In the genomic region with DNA sequence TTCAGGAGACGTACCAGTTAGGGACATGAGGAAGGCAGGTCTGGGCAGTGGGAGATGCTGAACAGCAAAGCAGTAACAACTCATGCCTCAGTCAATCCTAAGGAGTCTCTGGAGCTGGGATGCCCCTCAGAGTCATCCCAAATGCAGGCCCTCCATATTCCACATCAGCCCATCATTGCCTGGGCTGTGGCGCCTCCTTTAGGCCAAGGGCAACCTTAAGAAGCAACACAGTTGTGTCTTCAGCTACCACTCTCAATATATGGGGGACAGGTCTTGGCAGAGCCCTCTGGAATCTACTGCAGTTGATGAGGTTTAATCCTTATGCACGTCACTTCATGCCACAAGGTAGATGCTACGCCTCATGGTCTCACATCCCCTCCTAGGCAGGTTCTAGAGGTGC, we compare ENCODE assay signal across 18 cellular contexts.
DNase-seq lines count a peak whose midpoint lies in the region; ATAC-seq, FAIRE-seq and TF ChIP-seq lines count a peak whose summit lies in the region.
"Had no signal": no experiment of that assay in that cellular context is flagged by ENCODE, and none has a peak within 500 bp of the region (broad histone marks: within the 10 kb centered on the region; RNA-seq: fewer than 3 reads in every experiment).

No MANE protein-coding gene starts in this region.

- H3K4me3 Mint-ChIP-seq in nephron progenitor cell: no peak overlapping the region
- H3K4me3 Mint-ChIP-seq: naive B cell had no signal

- no peak for TF ChIP-seq EP300 in H1 (IDR thresholded peaks at IDR 0.05; ENCODE audit: borderline replicate concordance in 1 of 2, low read depth in 2 of 2, low read length in 2 of 2)

- TF ChIP-seq CTCF in GM12865 (IDR thresholded peaks at IDR 0.05; ENCODE audit: insufficient read depth, low read depth, low read length, missing control alignments) (peak; percentile 19), H1 (IDR thresholded peaks at IDR 0.05; ENCODE audit: control extremely low read depth in 1 of 3, insufficient read depth in 1 of 3, low read depth in 1 of 3, low read length in 3 of 3) (peak; percentile 51 to 71 (median 60)), thoracic aorta (IDR thresholded peaks at IDR 0.05) (no peak), nephron progenitor cell (IDR thresholded peaks at IDR 0.05) (no peak)

- no peak overlapping the region for H2BK120ac ChIP-seq in H1 (replicated peaks; ENCODE audit: low read depth, low read length)

- no peaks in the 10 kb centered on the region for H3K9me3 ChIP-seq in Karpas-422 (ENCODE audit: low read length)
- no peaks in the 10 kb centered on the region for H3K9me3 ChIP-seq in H1 (ENCODE audit: insufficient read depth in 2 of 2, low read depth in 1 of 2, low read length in 1 of 2)
- H3K9me3 ChIP-seq in thoracic aorta: no peaks in the 10 kb centered on the region
- H3K9me3 ChIP-seq: stomach, vagina had no signal

- H3K4me1 Mint-ChIP-seq in nephron progenitor cell: no peaks in the 10 kb centered on the region
- H3K4me1 Mint-ChIP-seq: naive B cell had no signal

- H3K4me2 ChIP-seq in Karpas-422 (ENCODE audit: low read depth, low read length, poor library complexity, severe bottlenecking) (no peak overlapping the region), H1 (ENCODE audit: insufficient read depth in 1 of 2, low read depth in 2 of 2, low read length in 2 of 2) (no peak overlapping the region)

- ATAC-seq in thoracic aorta (ENCODE audit: insufficient number of reproducible peaks, low FRiP score, low read depth) (no peak), GM21717 (IDR thresholded peaks at IDR 0.05; ENCODE audit: unreplicated experiment) (no peak)
- ATAC-seq: Panc1 had no signal

- no peak overlapping the region for H3K14ac ChIP-seq in H1 (ENCODE audit: insufficient read length)

- H2BK15ac ChIP-seq in H1 (ENCODE audit: low read length): no peak overlapping the region

- H3K4ac ChIP-seq in H1 (replicated peaks; ENCODE audit: insufficient read length, low read depth, low read length): no peak overlapping the region

- POLR2A ChIA-PET in H1 (lab: Charles Lee; ENCODE audit: partially characterized antibody): no interaction called here

- no peak overlapping the region for H3K18ac ChIP-seq in H1 (ENCODE audit: extremely low read depth, low read length)

- no peak overlapping the region for H2BK20ac ChIP-seq in H1 (ENCODE audit: low read length)

- no peaks in the 10 kb centered on the region for H3K23me2 ChIP-seq in H1 (ENCODE audit: low read depth, low read length)

- no peak overlapping the region for H3K23ac ChIP-seq in H1 (ENCODE audit: insufficient read length)

- no peaks in the 10 kb centered on the region for H3K79me1 ChIP-seq in H1 (ENCODE audit: low read depth, low read length)

- no peak for DNase-seq in GM12865 (ENCODE audit: low read depth)
- peak; percentile 55 for DNase-seq in Karpas-422
- peak in 1 of 2 experiments; percentile 59 for DNase-seq in H1 (ENCODE audit: low read depth in 1 of 2, low spot score in 2 of 2)
- DNase-seq in thoracic aorta (ENCODE audit: low spot score): no peak
- no peak for DNase-seq in NCI-H2029 treated with DMSO at 0.1 percent for 48 hours (lab: John Stamatoyannopoulos, UW)
- no peak for DNase-seq in nephron progenitor cell
- DNase-seq: Calu3; central memory CD4-positive, alpha-beta T cell; effector CD4-positive, alpha-beta T cell; GF-D8; HCEC 1CT; naive B cell; stimulated activated CD4-positive, alpha-beta T cell treated with anti-CD3 and anti-CD28 coated beads, Interleukin-2, amount 100 ng/mL, for 48 hours; stomach had no signal

- H3K27ac ChIP-seq in Karpas-422 (ENCODE audit: low read length) (no peak overlapping the region), H1 (ENCODE audit: low read depth, low read length) (no peak overlapping the region), thoracic aorta (peak overlapping the region; percentile 24 to 57)
- H3K27ac ChIP-seq: skin epidermis, vagina had no signal

- H3K9ac ChIP-seq in Karpas-422 (ENCODE audit: low read length) (no peak overlapping the region), H1 (replicated peaks in 1 of 4; ENCODE audit: extremely low read depth in 1 of 4, low read depth in 3 of 4, low read length in 3 of 4) (no peak overlapping the region)

- CTCF ChIA-PET in H1 (lab: Charles Lee; ENCODE audit: partially characterized antibody): interaction anchor here (0.5 to 1.5 kb wide), 18 partner anchors 10 to 1114 kb away, joined by 3 to 7 read pairs (median 3); no protein-coding TSS in a partner anchor

- H3K79me2 ChIP-seq in Karpas-422 (ENCODE audit: low read length): no peaks in the 10 kb centered on the region
- H3K79me2 ChIP-seq in H1 (ENCODE audit: control insufficient read depth in 1 of 2, insufficient read depth in 2 of 2, low read length in 2 of 2): no peaks in the 10 kb centered on the region

- H3K4me1 ChIP-seq in Karpas-422 (ENCODE audit: low read length): no peaks in the 10 kb centered on the region
- H3K4me1 ChIP-seq in H1 (replicated peaks in 1 of 4; ENCODE audit: control insufficient read depth in 3 of 4, insufficient read depth in 4 of 4, low read length in 3 of 4): no peaks in the 10 kb centered on the region
- H3K4me1 ChIP-seq in thoracic aorta (ENCODE audit: control insufficient read depth in 1 of 2, low read depth in 2 of 2): peaks cover 19 to 39% of the 10 kb centered on the region in 2 donors

- no peak for FAIRE-seq in H1 (lab: Jason Lieb, UNC)

- no peak overlapping the region for H3K4me3 ChIP-seq in GM12865 (ENCODE audit: low read depth, low read length)
- H3K4me3 ChIP-seq in Karpas-422 (ENCODE audit: low read length): no peak overlapping the region
- H3K4me3 ChIP-seq in H1 (ENCODE audit: extremely low read depth in 1 of 4, insufficient read depth in 2 of 4, low read depth in 3 of 4, low read length in 4 of 4): no peak overlapping the region
- no peak overlapping the region for H3K4me3 ChIP-seq in thoracic aorta
- H3K4me3 ChIP-seq: skin epidermis, stomach, vagina had no signal

- TF ChIP-seq RAD21 in H1 (IDR thresholded peaks at IDR 0.05 in 1 of 2, conservative IDR thresholded peaks at IDR 0.05 in 1 of 2; ENCODE audit: low read depth in 2 of 2, low read length in 2 of 2): peak; percentile 88 to 93

- H3K27me3 ChIP-seq in Karpas-422 (ENCODE audit: low read length) (no peaks in the 10 kb centered on the region), H1 (replicated peaks in 1 of 4; ENCODE audit: control insufficient read depth in 3 of 4, extremely low read depth in 1 of 4, insufficient read depth in 3 of 4, low read length in 3 of 4) (peaks cover 0 to under 1% (median 0%) of the 10 kb centered on the region in 4 experiments; a peak in 1 of 7 replicates), thoracic aorta (replicated peaks; ENCODE audit: insufficient read depth) (no peaks in the 10 kb centered on the region)
- H3K27me3 ChIP-seq: stomach, vagina had no signal

- H3K27ac Mint-ChIP-seq in nephron progenitor cell: no peak overlapping the region

- no peak overlapping the region for H4K8ac ChIP-seq in H1 (ENCODE audit: extremely low read depth, insufficient read depth, low read length)

- H3K27me3 Mint-ChIP-seq in nephron progenitor cell (ENCODE audit: low read depth, poor library complexity): no peaks in the 10 kb centered on the region

- H4K20me1 ChIP-seq in Karpas-422 (ENCODE audit: insufficient read depth, low read depth, low read length) (no peaks in the 10 kb centered on the region), H1 (replicated peaks in 1 of 2; ENCODE audit: control insufficient read depth in 1 of 2, insufficient read depth in 2 of 2, low read length in 2 of 2) (no peaks in the 10 kb centered on the region)

- H3K56ac ChIP-seq in H1 (replicated peaks; ENCODE audit: insufficient read length, low read depth, low read length): no peak overlapping the region

- H3K36me3 Mint-ChIP-seq in nephron progenitor cell (ENCODE audit: low read depth): no peaks in the 10 kb centered on the region
- H3K36me3 Mint-ChIP-seq: naive B cell had no signal

- H2BK5ac ChIP-seq in H1 (ENCODE audit: low read depth, low read length): no peak overlapping the region

- no peak overlapping the region for H2BK12ac ChIP-seq in H1 (ENCODE audit: low read depth, low read length)

- H3K36me3 ChIP-seq in Karpas-422 (ENCODE audit: insufficient read depth, low read length) (no peaks in the 10 kb centered on the region), H1 (ENCODE audit: control insufficient read depth in 2 of 4, insufficient read depth in 4 of 4, low read length in 3 of 4) (no peaks in the 10 kb centered on the region), thoracic aorta (no peaks in the 10 kb centered on the region)
- H3K36me3 ChIP-seq: stomach, vagina had no signal

- peaks cover 18% of the 10 kb centered on the region for H3K9me3 Mint-ChIP-seq in nephron progenitor cell

- no peaks in the 10 kb centered on the region for H3K9me2 ChIP-seq in Karpas-422 (replicated peaks; ENCODE audit: insufficient read depth, low read length)

- no peak for TF ChIP-seq POLR2A in H1 (IDR thresholded peaks at IDR 0.05; ENCODE audit: control extremely low read depth in 1 of 2, low read depth in 2 of 2, low read length in 2 of 2)

- H2AK5ac ChIP-seq in H1 (ENCODE audit: low read depth, low read length): no peak overlapping the region

- 60% methylated on average over 4 of the region's 4 CpGs; no CpG with 5 or more reads in 1 of the 2 experiments for WGBS in H1 (ENCODE audit: extremely low coverage in 1 of 2, insufficient coverage in 1 of 2, insufficient read length in 1 of 2, insufficient replicate concordance in 2 of 2, low coverage in 1 of 2, low lambda C conversion rate in 2 of 2, missing lambda C conversion rate in 1 of 2), 2 experiments

- H2AFZ ChIP-seq in Karpas-422 (ENCODE audit: low read length) (no peak overlapping the region), H1 (ENCODE audit: low read length) (no peak overlapping the region)

- no peak overlapping the region for H4K5ac ChIP-seq in H1 (ENCODE audit: insufficient read length, low read depth, low read length)

- H4K91ac ChIP-seq in H1 (replicated peaks; ENCODE audit: insufficient read length, low read length): no peak overlapping the region

TF ChIP-seq in H1, 55 proteins besides CTCF, POLR2A, EP300 and RAD21 (continues in another document):
- no peak for TF ChIP-seq RXRA (IDR thresholded peaks at IDR 0.05; ENCODE audit: insufficient read depth, low read depth, low read length)
- TF ChIP-seq BACH1 (IDR thresholded peaks at IDR 0.05; ENCODE audit: low read length): no peak
- TF ChIP-seq ZNF274 (IDR thresholded peaks at IDR 0.05; ENCODE audit: borderline replicate concordance, extremely low read depth, low read length): no peak
- no peak for TF ChIP-seq JUN (IDR thresholded peaks at IDR 0.05; ENCODE audit: low read depth, low read length)
- TF ChIP-seq SUZ12 (IDR thresholded peaks at IDR 0.05; ENCODE audit: low read length): no peak
- no peak for TF ChIP-seq SIRT6 (IDR thresholded peaks at IDR 0.05; ENCODE audit: low read length)
- no peak for TF ChIP-seq YY1 (IDR thresholded peaks at IDR 0.05; ENCODE audit: low read depth, low read length)
- TF ChIP-seq, protein P1, sequence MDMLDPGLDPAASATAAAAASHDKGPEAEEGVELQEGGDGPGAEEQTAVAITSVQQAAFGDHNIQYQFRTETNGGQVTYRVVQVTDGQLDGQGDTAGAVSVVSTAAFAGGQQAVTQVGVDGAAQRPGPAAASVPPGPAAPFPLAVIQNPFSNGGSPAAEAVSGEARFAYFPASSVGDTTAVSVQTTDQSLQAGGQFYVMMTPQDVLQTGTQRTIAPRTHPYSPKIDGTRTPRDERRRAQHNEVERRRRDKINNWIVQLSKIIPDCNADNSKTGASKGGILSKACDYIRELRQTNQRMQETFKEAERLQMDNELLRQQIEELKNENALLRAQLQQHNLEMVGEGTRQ (IDR thresholded peaks at IDR 0.05; ENCODE audit: low read length): no peak

Comparison
In these comparisons a context has a peak if more than half of its experiments do, and no peak if none do; other contexts are left out.
1. CTCF ChIP-seq: peak in GM12865 (single experiment) and H1 (3 of 3); none in thoracic aorta (single experiment) and nephron progenitor cell (single experiment).
2. H3K27ac ChIP-seq: peak in thoracic aorta (2 of 2); none in Karpas-422 (single experiment) and H1 (single experiment).